In genomic region chr12:56901313-56901712, GRCh38 we compare ENCODE assay signal across 6 cellular contexts. TPM values are rescaled to one million over a fixed set of nuclear protein-coding genes. Genes with fewer than 3 reads are reported as not detected.
"Had no signal": no experiment of that assay in that cellular context is flagged by ENCODE, and none has a peak within 500 bp of the region (broad histone marks: within the 10 kb centered on the region; RNA-seq: fewer than 3 reads in every experiment).

No MANE protein-coding gene starts in this region.

RNA-seq across cellular contexts. Expression of gene SDR9C7, which starts 32.9 kb away (rescaled TPM):
- total RNA-seq: M059J, PC-9, Right ventricle myocardium superior, RPMI7951, SJSA1 had no signal
- polyA plus RNA-seq: SK-N-SH had no signal

RNA-seq across cellular contexts. Expression of gene RDH16, which starts 56.1 kb away (rescaled TPM):
- total RNA-seq: M059J, RPMI7951 had no signal
